In the genomic region with DNA sequence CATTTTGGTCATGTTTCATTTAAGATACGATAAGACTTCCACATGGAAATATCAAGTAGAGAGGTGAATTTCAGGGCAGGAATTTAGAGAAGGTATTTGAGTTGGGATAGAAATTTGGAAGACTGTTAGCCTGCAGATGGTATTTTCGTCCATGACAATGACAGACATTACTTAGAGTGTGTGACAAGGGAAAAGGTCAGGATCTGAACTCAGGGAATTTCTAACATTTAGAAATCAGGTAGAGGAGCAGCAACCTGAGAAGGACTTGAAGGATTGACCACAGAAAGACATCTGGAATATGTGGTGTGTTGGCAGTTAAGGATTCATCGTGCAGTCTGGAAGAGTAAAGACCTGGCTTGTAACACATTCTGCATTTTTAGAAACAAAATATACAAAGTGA, we compare ENCODE assay signal across 24 cellular contexts. TPM values are rescaled to one million over a fixed set of nuclear protein-coding genes. Genes with fewer than 3 reads are reported as not detected.
A peak's percentile ranks its signal among the peaks of the same experiment; 100 is the strongest.
DNase-seq lines count a peak whose midpoint lies in the region; ATAC-seq, FAIRE-seq and TF ChIP-seq lines count a peak whose summit lies in the region.
"Had no signal": no experiment of that assay in that cellular context is flagged by ENCODE, and none has a peak within 500 bp of the region (broad histone marks: within the 10 kb centered on the region; RNA-seq: fewer than 3 reads in every experiment).

No MANE protein-coding gene starts in this region.

- H2BK5ac ChIP-seq in mesenchymal stem cell (ENCODE audit: low read depth, low read length, poor library complexity, severe bottlenecking) = no peak overlapping the region

- H3K27ac Mint-ChIP-seq in osteocyte (ENCODE audit: unreplicated experiment) = no peak overlapping the region
- H3K27ac Mint-ChIP-seq: activated naive CD4-positive, alpha-beta T cell treated with anti-CD3 and anti-CD28 coated beads, Interleukin-2, amount 10 ng/mL, durations not matched to agents 7 days and 5 days; CD4-positive, alpha-beta memory T cell; effector memory CD8-positive, alpha-beta T cell; IgD-negative memory B cell; natural killer cell treated with Interleukin-12 subunit alpha and Interleukin-12 subunit beta and Interleukin-15 and Interleukin-18, amount 100 ng/mL, for 72 hours; stimulated activated naive CD8-positive, alpha-beta T cell treated with anti-CD3 and anti-CD28 coated beads, Interleukin-15, Interleukin-2, amounts not matched to agents 100 ng/mL and 50 ng/mL, for 24 hours had no signal

- SMC1A ChIA-PET in GM12878 (lab: Charles Lee; ENCODE audit: uncharacterized antibody, unreplicated experiment) = interaction anchor here (0.8 to 2.0 kb wide), 11 partner anchors 12 to 1475 kb away, joined by 3 to 14 read pairs (median 4); no protein-coding TSS in a partner anchor

- H3K9me2 ChIP-seq in SK-N-SH = no peaks in the 10 kb centered on the region

- no peak overlapping the region for H3K4ac ChIP-seq in mesenchymal stem cell (ENCODE audit: low read depth in 1 of 2, low read length in 2 of 2)

- H3K36me3 Mint-ChIP-seq in osteocyte (ENCODE audit: unreplicated experiment) = peaks cover 6% of the 10 kb centered on the region

- WGBS in SK-N-SH (ENCODE audit: low lambda C conversion rate) = 44% methylated on average over 3 of the region's 3 CpGs
- WGBS in GM12878 (ENCODE audit: insufficient coverage, insufficient replicate concordance, low lambda C conversion rate, missing lambda C conversion rate) = 29% methylated on average over 3 of the region's 3 CpGs
- 64% methylated on average over 2 of the region's 3 CpGs for WGBS in mesenchymal stem cell

- H2AK5ac ChIP-seq in mesenchymal stem cell (ENCODE audit: low read length, severe bottlenecking) = no peak overlapping the region

- no peak overlapping the region for H3K23ac ChIP-seq in mesenchymal stem cell (ENCODE audit: low read length in 2 of 2)

- FAIRE-seq in H54 (lab: Jason Lieb, UNC) (peak; percentile 66), GM12878 (lab: Jason Lieb, UNC) (no peak)

- H4K8ac ChIP-seq in mesenchymal stem cell (ENCODE audit: low read length) = no peak overlapping the region

- RAD21 ChIA-PET in GM12878 (lab: Charles Lee; ENCODE audit: unreplicated experiment) = interaction anchor here (0.6 to 2.2 kb wide), 12 partner anchors 10 to 1492 kb away, joined by 3 to 22 read pairs (median 4); no protein-coding TSS in a partner anchor

- H3K14ac ChIP-seq in mesenchymal stem cell (ENCODE audit: low read length in 2 of 2) = no peak overlapping the region

- peaks cover 2 to 7% of the 10 kb centered on the region in 2 experiments for H3K36me3 ChIP-seq in SK-N-SH (replicated peaks in 1 of 2; ENCODE audit: control insufficient read depth in 1 of 2, insufficient read depth in 2 of 2, low read length in 1 of 2)
- peaks cover 0 to 14% of the 10 kb centered on the region in 2 experiments; a peak in 1 of 4 replicates for H3K36me3 ChIP-seq in GM12878 (ENCODE audit: control insufficient read depth in 2 of 2, insufficient read depth in 2 of 2, low read length in 1 of 2)
- peaks cover 3 to 9% of the 10 kb centered on the region in 2 experiments for H3K36me3 ChIP-seq in mesenchymal stem cell (ENCODE audit: control insufficient read depth in 1 of 2, insufficient read depth in 2 of 2, low read depth in 1 of 2, low read length in 2 of 2)
- H3K36me3 ChIP-seq: thoracic aorta had no signal

- no TSS peak for BruUV-seq in GM12878 (replicated peaks; lab: Mats Ljungman, UMichigan)

- H2BK120ac ChIP-seq in mesenchymal stem cell (ENCODE audit: low read depth, low read length) = no peak overlapping the region

- TF ChIP-seq RAD21 in SK-N-SH (IDR thresholded peaks at IDR 0.05; ENCODE audit: low read length) (no peak), GM12878 (IDR thresholded peaks at IDR 0.05; ENCODE audit: insufficient read depth, low read depth, low read length) (no peak)

- no peaks in the 10 kb centered on the region for H3F3A ChIP-seq in SK-N-SH (replicated peaks; ENCODE audit: insufficient read depth)

- H3K27me3 ChIP-seq in SK-N-SH (ENCODE audit: insufficient read depth) (no peaks in the 10 kb centered on the region), GM12878 (replicated peaks in 1 of 2; ENCODE audit: control insufficient read depth in 2 of 2, insufficient read depth in 2 of 2, low read length in 1 of 2) (no peaks in the 10 kb centered on the region), mesenchymal stem cell (ENCODE audit: control insufficient read depth in 1 of 2, insufficient read depth in 1 of 2, low read length in 2 of 2) (no peaks in the 10 kb centered on the region)
- H3K27me3 ChIP-seq: hepatocyte, left lung had no signal

- no peaks in the 10 kb centered on the region for H3K27me3 Mint-ChIP-seq in osteocyte (ENCODE audit: unreplicated experiment)
- H3K27me3 Mint-ChIP-seq: activated naive CD4-positive, alpha-beta T cell treated with anti-CD3 and anti-CD28 coated beads, Interleukin-2, amount 10 ng/mL, durations not matched to agents 7 days and 5 days; CD4-positive, alpha-beta memory T cell; effector memory CD8-positive, alpha-beta T cell; IgD-negative memory B cell; natural killer cell treated with Interleukin-12 subunit alpha and Interleukin-12 subunit beta and Interleukin-15 and Interleukin-18, amount 100 ng/mL, for 72 hours; stimulated activated naive CD8-positive, alpha-beta T cell treated with anti-CD3 and anti-CD28 coated beads, Interleukin-15, Interleukin-2, amounts not matched to agents 100 ng/mL and 50 ng/mL, for 24 hours had no signal

- H3K9me3 ChIP-seq in SK-N-SH (no peaks in the 10 kb centered on the region), GM12878 (replicated peaks; ENCODE audit: control insufficient read depth, insufficient read depth, low read length) (no peaks in the 10 kb centered on the region; the same call in 1 of the 3 replicates), mesenchymal stem cell (ENCODE audit: control insufficient read depth, low read length) (no peaks in the 10 kb centered on the region)
- H3K9me3 ChIP-seq: left lung, mucosa of descending colon, thoracic aorta had no signal

- H3K79me2 ChIP-seq in SK-N-SH (ENCODE audit: insufficient read depth) (peaks cover 3% of the 10 kb centered on the region; the same call in 1 of the 2 replicates), GM12878 (ENCODE audit: control insufficient read depth, insufficient read depth, low read length) (peaks cover 48% of the 10 kb centered on the region)
- H3K79me2 ChIP-seq: hepatocyte had no signal

- no peak overlapping the region for H3K27ac ChIP-seq in SK-N-SH (ENCODE audit: low read depth in 2 of 2, low read length in 1 of 2)
- peak overlapping the region; percentile 14; the same call in 1 of the 2 replicates for H3K27ac ChIP-seq in GM12878 (ENCODE audit: control insufficient read depth, insufficient read depth)
- H3K27ac ChIP-seq in mesenchymal stem cell (ENCODE audit: low read length, poor library complexity, severe bottlenecking) = no peak overlapping the region
- H3K27ac ChIP-seq: hepatocyte, left lung, skin epidermis, thoracic aorta had no signal

- H3K4me3 ChIP-seq in SK-N-SH (ENCODE audit: low read depth in 2 of 2, low read length in 1 of 2) (no peak overlapping the region), GM12878 (no peak overlapping the region), mesenchymal stem cell (ENCODE audit: insufficient read depth in 1 of 2, low read depth in 1 of 2, low read length in 2 of 2) (no peak overlapping the region)
- H3K4me3 ChIP-seq: hepatocyte, left lung, mucosa of descending colon, skin epidermis, thoracic aorta had no signal

- H3K4me1 ChIP-seq in SK-N-SH (ENCODE audit: control insufficient read depth in 1 of 2, insufficient read depth in 2 of 2, low read depth in 1 of 2, low read length in 1 of 2) (no peaks in the 10 kb centered on the region; a peak in 1 of 4 replicates), GM12878 (ENCODE audit: control insufficient read depth, insufficient read depth, low read length) (peaks cover 38% of the 10 kb centered on the region), mesenchymal stem cell (ENCODE audit: control insufficient read depth, insufficient read depth, low read depth, low read length) (no peaks in the 10 kb centered on the region)
- H3K4me1 ChIP-seq: left lung had no signal

- H3K79me1 ChIP-seq in mesenchymal stem cell (replicated peaks; ENCODE audit: low read length, poor library complexity, severe bottlenecking) = peaks cover 5% of the 10 kb centered on the region

- H3K9ac ChIP-seq in SK-N-SH (no peak overlapping the region), GM12878 (ENCODE audit: control insufficient read depth, insufficient read depth, low read length) (no peak overlapping the region), mesenchymal stem cell (ENCODE audit: low read length) (peak overlapping the region; percentile 33)

- no peak for TF ChIP-seq POLR2A in H54 (IDR thresholded peaks at IDR 0.05; ENCODE audit: low read depth, low read length)
- TF ChIP-seq POLR2A in GM12878 (IDR thresholded peaks at IDR 0.05; ENCODE audit: low read depth, low read length) = no peak

- H4K91ac ChIP-seq in mesenchymal stem cell (ENCODE audit: low read length) = no peak overlapping the region

- peaks cover under 1% of the 10 kb centered on the region for H3K9me3 Mint-ChIP-seq in osteocyte (ENCODE audit: unreplicated experiment)
- H3K9me3 Mint-ChIP-seq: activated naive CD4-positive, alpha-beta T cell treated with anti-CD3 and anti-CD28 coated beads, Interleukin-2, amount 10 ng/mL, durations not matched to agents 7 days and 5 days; CD4-positive, alpha-beta memory T cell; effector memory CD8-positive, alpha-beta T cell; IgD-negative memory B cell; natural killer cell treated with Interleukin-12 subunit alpha and Interleukin-12 subunit beta and Interleukin-15 and Interleukin-18, amount 100 ng/mL, for 72 hours; stimulated activated naive CD8-positive, alpha-beta T cell treated with anti-CD3 and anti-CD28 coated beads, Interleukin-15, Interleukin-2, amounts not matched to agents 100 ng/mL and 50 ng/mL, for 24 hours had no signal

- H4K20me1 ChIP-seq in SK-N-SH (ENCODE audit: insufficient read depth) (peaks cover 6% of the 10 kb centered on the region; the same call in 1 of the 2 replicates), GM12878 (ENCODE audit: control insufficient read depth, insufficient read depth) (no peaks in the 10 kb centered on the region)

- H2BK12ac ChIP-seq in mesenchymal stem cell (ENCODE audit: low read length in 2 of 2) = no peak overlapping the region

- TF ChIP-seq CTCF in SK-N-SH (IDR thresholded peaks at IDR 0.05) = no peak
- no peak for TF ChIP-seq CTCF in GM12878 (IDR thresholded peaks at IDR 0.05 in 2 of 3, conservative IDR thresholded peaks at IDR 0.05 in 1 of 3; ENCODE audit: control insufficient read depth in 2 of 3, extremely low read depth in 1 of 3, insufficient read depth in 1 of 3, low read depth in 3 of 3, low read length in 3 of 3)
- no peak for TF ChIP-seq CTCF in osteocyte (IDR thresholded peaks at IDR 0.05)

- H3K4me1 Mint-ChIP-seq in osteocyte (ENCODE audit: unreplicated experiment) = no peaks in the 10 kb centered on the region
- H3K4me1 Mint-ChIP-seq: activated naive CD4-positive, alpha-beta T cell treated with anti-CD3 and anti-CD28 coated beads, Interleukin-2, amount 10 ng/mL, durations not matched to agents 7 days and 5 days had no signal

- no peak overlapping the region for H2AFZ ChIP-seq in SK-N-SH (ENCODE audit: low read depth)
- H2AFZ ChIP-seq in GM12878 (ENCODE audit: control insufficient read depth, low read depth, low read length) = no peak overlapping the region
- no peak overlapping the region for H2AFZ ChIP-seq in mesenchymal stem cell (ENCODE audit: low read depth, low read length)
- H2AFZ ChIP-seq: hepatocyte had no signal

- peak; percentile 22; the same call in 2 of the 3 replicates for ATAC-seq in SK-N-SH treated with all-trans-retinoic acid at 6 μM for 48 hours
- no peak for ATAC-seq in GM12878
- no peak for ATAC-seq in GM18867 (IDR thresholded peaks at IDR 0.05; ENCODE audit: unreplicated experiment)

- in situ Hi-C loops in GM12878 (cut with MboI) = loop anchor here (5.0 to 25.0 kb wide), 2 partner anchors 120 to 780 kb away; no protein-coding TSS in a partner anchor

- no peak for DNase-seq in SK-N-SH
- DNase-seq in H54 (ENCODE audit: insufficient read length, low spot score) = no peak
- DNase-seq in GM12878 (ENCODE audit: low read depth, low spot score) = no peak
- peak; percentile 37 for DNase-seq in mesenchymal stem cell
- DNase-seq in osteocyte (ENCODE audit: extremely low spot score, unreplicated experiment) = no peak
- no peak for DNase-seq in AG20443 (ENCODE audit: low spot score)
- DNase-seq: 8988T; activated CD4-positive, alpha-beta T cell treated with anti-CD3 and anti-CD28 coated beads, Interleukin-2, amount 50 U/mL, for 1 hour; activated naive CD4-positive, alpha-beta T cell treated with anti-CD3 and anti-CD28 coated beads, Interleukin-2, amount 10 ng/mL, durations not matched to agents 7 days and 5 days; cortex of kidney; effector memory CD8-positive, alpha-beta T cell; left lung; mucosa of descending colon; NCI-H1092; T1000 had no signal

- no peak for TF ChIP-seq EP300 in SK-N-SH (IDR thresholded peaks at IDR 0.05; ENCODE audit: borderline replicate concordance in 1 of 2, low read depth in 1 of 2, low read length in 1 of 2)
- TF ChIP-seq EP300 in GM12878 (IDR thresholded peaks at IDR 0.05; ENCODE audit: borderline replicate concordance in 1 of 2, control insufficient read depth in 1 of 2, low read depth in 2 of 2, low read length in 2 of 2) = no peak

- H2BK15ac ChIP-seq in mesenchymal stem cell (ENCODE audit: low read depth, poor library complexity, severe bottlenecking) = no peak overlapping the region

- no peak overlapping the region for H3K18ac ChIP-seq in mesenchymal stem cell (ENCODE audit: low read depth in 1 of 2, low read length in 2 of 2)

- intact Hi-C loops in GM12878 (cut with micrococcal nuclease; ENCODE audit: unreplicated experiment) = loop anchor here (2.0 to 10.0 kb wide), 6 partner anchors 60 to 1474 kb away; a partner anchor contains a TSS

- no peak overlapping the region for H3K4me2 ChIP-seq in SK-N-SH
- peak overlapping the region; percentile 6; the same call in 1 of the 2 replicates for H3K4me2 ChIP-seq in GM12878 (ENCODE audit: control insufficient read depth, insufficient read depth)
- no peak overlapping the region for H3K4me2 ChIP-seq in mesenchymal stem cell (ENCODE audit: low read length, poor library complexity, severe bottlenecking)
- H3K4me2 ChIP-seq: hepatocyte had no signal

- POLR2A ChIA-PET in SK-N-SH (lab: Yijun Ruan, JAX) = no interaction called here
- POLR2A ChIA-PET in GM12878 (lab: Charles Lee) = no interaction called here

- H3K4me3 Mint-ChIP-seq in osteocyte (ENCODE audit: unreplicated experiment) = no peak overlapping the region
- H3K4me3 Mint-ChIP-seq: activated naive CD4-positive, alpha-beta T cell treated with anti-CD3 and anti-CD28 coated beads, Interleukin-2, amount 10 ng/mL, durations not matched to agents 7 days and 5 days; CD4-positive, alpha-beta memory T cell; effector memory CD8-positive, alpha-beta T cell; IgD-negative memory B cell; natural killer cell treated with Interleukin-12 subunit alpha and Interleukin-12 subunit beta and Interleukin-15 and Interleukin-18, amount 100 ng/mL, for 72 hours; stimulated activated naive CD8-positive, alpha-beta T cell treated with anti-CD3 and anti-CD28 coated beads, Interleukin-15, Interleukin-2, amounts not matched to agents 100 ng/mL and 50 ng/mL, for 24 hours had no signal

- CTCF ChIA-PET in SK-N-SH (lab: Yijun Ruan, JAX) = interaction anchor here (0.5 to 3.1 kb wide), 22 partner anchors 8 to 811 kb away, joined by 3 to 18 read pairs (median 4); a partner anchor contains a TSS
- CTCF ChIA-PET in GM12878 (lab: Yijun Ruan, JAX) = interaction anchor here (0.7 to 2.8 kb wide), 20 partner anchors 10 to 1475 kb away, joined by 3 to 33 read pairs (median 4); a partner anchor contains a TSS

RNA-seq across cellular contexts. Expression of a gene that starts 57.9 kb away (rescaled TPM):
- polyA plus RNA-seq in SK-N-SH (2012; rRNA removed) (7.2 and 10.5 TPM in 2 replicates), GM12878 (2011; rRNA removed) (5.8 and 7.0 TPM in 2 replicates), GM12878 (2014; fragmentation: Illumina TruSeq; extraction: Trizol) (142 and 184 TPM in 2 replicates), GM12878 (2014; fragmentation: Nextera tagmentation; extraction: Ambion mirVana) (100 to 1,000 TPM in 1 of 2 experiments, 10 to 100 TPM in 1; 92.3 to 130 TPM), GM12878 (2014; rRNA removed) (71.6 and 85.8 TPM in 2 replicates), GM12878 (2016; fragmentation: Nextera tagmentation; extraction: Ambion mirVana) (10 to 100 TPM; 94.1 to 95.3 TPM)
- 9.5 and 11.1 TPM in 2 replicates for polyA plus RNA-seq in SK-N-SH (2012; cell fraction: cytosol; rRNA removed)
- 9.6 and 9.8 TPM in 2 replicates for polyA plus RNA-seq in SK-N-SH (2012; cell fraction: nucleus; rRNA removed)
- 371 and 380 TPM in 2 replicates for total RNA-seq in GM12878 (2013; cell fraction: nucleolus; rRNA removed)
- total RNA-seq in GM12878 (2014; rRNA removed) (142 and 164 TPM in 2 replicates), GM12878 (2014; rRNA removed; fragmentation: Illumina TruSeq; extraction: Trizol) (194 and 207 TPM in 2 replicates), GM12878 (2021) (128 and 132 TPM in 2 replicates), osteocyte (29.3 and 32.2 TPM in 2 replicates)
- 70.2 TPM for polyA plus RNA-seq in GM12878 (2011; ENCODE audit: low read depth)
- polyA plus RNA-seq in GM12878 (2011; cell fraction: cytosol; rRNA removed) = 2.8 and 4.6 TPM in 2 replicates
- polyA plus RNA-seq in GM12878 (2011; cell fraction: nucleus; rRNA removed) = 3.2 and 4.1 TPM in 2 replicates
- polyA plus RNA-seq in GM12878 (2012) = 109 TPM in 2 replicates
- 9.6 TPM in 2 replicates for polyA minus RNA-seq in GM12878 (2011; rRNA and poly(A)+ RNA removed)
- polyA minus RNA-seq in GM12878 (2011; cell fraction: cytosol; rRNA and poly(A)+ RNA removed) = 1.5 and 1.7 TPM in 2 replicates
- polyA minus RNA-seq in GM12878 (2011; cell fraction: nucleus; rRNA and poly(A)+ RNA removed) = 12.1 and 21.8 TPM in 2 replicates
- 14.2 TPM for polyA plus RNA-seq in mesenchymal stem cell (2013, experiment 1 of 2)
- polyA plus RNA-seq in mesenchymal stem cell (2013, experiment 2 of 2) = 15.5 TPM
